In the genomic region with DNA sequence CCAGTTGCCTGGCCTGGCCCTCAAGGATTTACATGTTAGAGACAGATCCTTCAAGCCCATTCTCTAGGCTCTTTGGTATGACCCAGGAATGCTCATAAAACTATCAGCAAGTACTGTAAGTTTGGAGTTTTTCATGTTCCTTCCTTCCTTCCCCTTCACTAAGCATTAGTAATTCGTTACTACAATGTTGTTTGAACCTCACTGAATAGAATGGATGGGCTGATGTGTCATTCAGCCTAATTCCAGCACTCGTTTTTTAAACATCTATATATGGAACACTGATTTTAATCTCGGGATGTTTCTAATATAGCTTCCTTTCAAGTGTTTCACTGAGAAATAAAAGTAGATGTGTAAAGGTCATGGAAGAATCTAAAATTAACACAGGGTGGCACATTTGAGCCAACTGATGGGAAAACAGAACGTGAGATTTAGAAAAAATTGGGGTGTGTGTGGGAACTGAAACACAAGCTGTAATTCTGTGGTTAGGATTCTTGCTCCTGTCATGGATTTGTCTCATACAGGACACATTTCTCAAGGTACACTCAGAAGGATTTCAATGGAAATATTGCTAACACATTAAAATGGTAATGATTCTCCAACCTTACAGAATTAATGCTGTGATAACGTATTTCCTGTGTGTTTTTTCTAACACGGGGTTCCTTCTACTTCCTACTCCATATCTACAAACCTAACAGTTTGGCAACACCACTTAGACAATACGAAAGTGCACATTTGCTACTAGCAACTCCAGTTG, we compare ENCODE assay signal across 13 cellular contexts.
DNase-seq lines count a peak whose midpoint lies in the region; ATAC-seq, FAIRE-seq and TF ChIP-seq lines count a peak whose summit lies in the region.
"Had no signal": no experiment of that assay in that cellular context is flagged by ENCODE, and none has a peak within 500 bp of the region (broad histone marks: within the 10 kb centered on the region; RNA-seq: fewer than 3 reads in every experiment).

No MANE protein-coding gene starts in this region.

- no peaks in the 10 kb centered on the region for H3K36me3 ChIP-seq in osteoblast (ENCODE audit: insufficient read depth, low read length)
- H3K36me3 ChIP-seq: suprapubic skin had no signal

- ATAC-seq in GM18517 (IDR thresholded peaks at IDR 0.05; ENCODE audit: unreplicated experiment) (no peak), GM19395 (IDR thresholded peaks at IDR 0.05; ENCODE audit: unreplicated experiment) (no peak)

- H2AFZ ChIP-seq in osteoblast (ENCODE audit: low read length): peak overlapping the region; percentile 28

- H3K36me3 Mint-ChIP-seq in nephron progenitor cell (ENCODE audit: low read depth): no peaks in the 10 kb centered on the region

- peaks cover 4% of the 10 kb centered on the region for H3K4me1 Mint-ChIP-seq in nephron progenitor cell

- no peak overlapping the region for H3K27ac ChIP-seq in osteoblast (ENCODE audit: low read depth, low read length)
- H3K27ac ChIP-seq: suprapubic skin had no signal

- H3K27me3 ChIP-seq in osteoblast (ENCODE audit: insufficient read depth, low read length): peaks cover 8% of the 10 kb centered on the region
- H3K27me3 ChIP-seq: suprapubic skin had no signal

- H3K27ac Mint-ChIP-seq in nephron progenitor cell: no peak overlapping the region

- peak; percentile 90 for FAIRE-seq in GM12891 (lab: Jason Lieb, UNC)
- FAIRE-seq: TTC549 had no signal

- H3K27me3 Mint-ChIP-seq in nephron progenitor cell (ENCODE audit: low read depth, poor library complexity): no peaks in the 10 kb centered on the region

- TF ChIP-seq CTCF in cardiac fibroblast (IDR thresholded peaks at IDR 0.05; ENCODE audit: low read depth, low read length) (no peak), osteoblast (IDR thresholded peaks at IDR 0.05; ENCODE audit: extremely low read depth, low read depth, low read length) (no peak), nephron progenitor cell (IDR thresholded peaks at IDR 0.05) (no peak)

- H3K4me1 ChIP-seq in osteoblast (ENCODE audit: insufficient read depth, low read length): peaks cover 8% of the 10 kb centered on the region
- H3K4me1 ChIP-seq: suprapubic skin had no signal

- H3K79me2 ChIP-seq in osteoblast (ENCODE audit: insufficient read depth, low read length): no peaks in the 10 kb centered on the region

- no peaks in the 10 kb centered on the region for H3K9me3 ChIP-seq in osteoblast (ENCODE audit: low read depth, low read length)
- H3K9me3 ChIP-seq: suprapubic skin had no signal

- H3K4me3 Mint-ChIP-seq in nephron progenitor cell: no peak overlapping the region

- DNase-seq in GM12891 (ENCODE audit: insufficient read length, low spot score) (no peak), HT1080 (ENCODE audit: low read depth) (peak; percentile 43), cardiac fibroblast (ENCODE audit: low read depth in 2 of 2) (peak; percentile 84 to 89), osteoblast (ENCODE audit: insufficient read length, low spot score, missing footprints) (peak; percentile 37), nephron progenitor cell (no peak), activated gamma-delta T cell treated with Interleukin-2 at 50 U/mL for 16 hours (no peak)
- DNase-seq: amygdala; NCI-H2107; stimulated activated CD4-positive, alpha-beta T cell treated with anti-CD3 and anti-CD28 coated beads, Interleukin-15, amount 100 ng/mL, for 24 hours had no signal

- peak overlapping the region in 1 of 2 donors; percentile 1 for H3K4me3 ChIP-seq in cardiac fibroblast (replicated peaks in 1 of 2; ENCODE audit: low read depth in 2 of 2, low read length in 2 of 2)
- H3K4me3 ChIP-seq in osteoblast (ENCODE audit: insufficient read depth, low read length): peak overlapping the region; percentile 21
- H3K4me3 ChIP-seq: suprapubic skin had no signal

- H4K20me1 ChIP-seq in osteoblast (ENCODE audit: insufficient read depth, low read length): no peaks in the 10 kb centered on the region

- TF ChIP-seq POLR2A in GM12891 (IDR thresholded peaks at IDR 0.05; ENCODE audit: low read depth, low read length): no peak

- H3K9me3 Mint-ChIP-seq in nephron progenitor cell: no peaks in the 10 kb centered on the region

- peak overlapping the region; percentile 64 for H3K4me2 ChIP-seq in osteoblast (ENCODE audit: insufficient read depth, low read length)

TF ChIP-seq in GM12891, 5 proteins besides CTCF, POLR2A, EP300 and RAD21:
- TF ChIP-seq TAF1 (IDR thresholded peaks at IDR 0.05; ENCODE audit: low read depth, low read length) (no peak), PAX5 (IDR thresholded peaks at IDR 0.05; ENCODE audit: insufficient read depth, low read length, severe bottlenecking) (no peak), POU2F2 (IDR thresholded peaks at IDR 0.05; ENCODE audit: low read depth, low read length) (no peak)

Comparison
In these comparisons a context has a peak if more than half of its experiments do, and no peak if none do; other contexts are left out.
1. DNase-seq: peak in HT1080 (single experiment), cardiac fibroblast (2 of 2) and osteoblast (single experiment); none in GM12891 (single experiment), nephron progenitor cell (single experiment) and activated gamma-delta T cell treated with Interleukin-2 at 50 U/mL for 16 hours (single experiment).